Comparison of ENCODE assay signal across 1 cellular context in genomic region chr2:42095923-42096408, GRCh38.
TF ChIP-seq lines count a peak whose summit lies in the region.

No MANE protein-coding gene starts in this region.

TF ChIP-seq in HepG2, 621 proteins besides CTCF, POLR2A, EP300 and RAD21 (continued from another document and continues in another):
- 0 out of 2 replicates have a peak, but pooled peaks have one; percentile 45 for TF ChIP-seq KIAA2018 (CRISPR knock-in tag; IDR thresholded peaks at IDR 0.05; ENCODE audit: borderline replicate concordance)
- TF ChIP-seq PPARG (CRISPR knock-in tag; conservative IDR thresholded peaks at IDR 0.05): 0 out of 2 replicates have a peak, but pooled peaks have one; percentile 66
- 0 out of 2 replicates have a peak, but pooled peaks have one; percentile 17 for TF ChIP-seq ZNF136 (CRISPR knock-in tag; IDR thresholded peaks at IDR 0.05; ENCODE audit: low read depth)
- TF ChIP-seq ZBED4 (CRISPR knock-in tag; IDR thresholded peaks at IDR 0.05; ENCODE audit: borderline replicate concordance): 0 out of 2 replicates have a peak, but pooled peaks have one; percentile 18
- peak; percentile 64 for TF ChIP-seq ISL2 (CRISPR knock-in tag; IDR thresholded peaks at IDR 0.05)
- TF ChIP-seq RCOR2 (CRISPR knock-in tag; IDR thresholded peaks at IDR 0.05): peak; percentile 75; the same call in 1 of the 2 replicates
- TF ChIP-seq ZNF563 (CRISPR knock-in tag; IDR thresholded peaks at IDR 0.05): no peak
- TF ChIP-seq IRX3 (CRISPR knock-in tag; IDR thresholded peaks at IDR 0.05; ENCODE audit: borderline replicate concordance, low read depth): no peak
- 0 out of 2 replicates have a peak, but pooled peaks have one; percentile 11 for TF ChIP-seq BRCA1 (CRISPR knock-in tag; IDR thresholded peaks at IDR 0.05)
- 0 out of 2 replicates have a peak, but pooled peaks have one; percentile 16 for TF ChIP-seq PITX1 (CRISPR knock-in tag; IDR thresholded peaks at IDR 0.05)
- TF ChIP-seq MIER3 (CRISPR knock-in tag; IDR thresholded peaks at IDR 0.05; ENCODE audit: borderline replicate concordance): no peak; the same call in 1 of the 2 replicates
- TF ChIP-seq, protein P1, sequence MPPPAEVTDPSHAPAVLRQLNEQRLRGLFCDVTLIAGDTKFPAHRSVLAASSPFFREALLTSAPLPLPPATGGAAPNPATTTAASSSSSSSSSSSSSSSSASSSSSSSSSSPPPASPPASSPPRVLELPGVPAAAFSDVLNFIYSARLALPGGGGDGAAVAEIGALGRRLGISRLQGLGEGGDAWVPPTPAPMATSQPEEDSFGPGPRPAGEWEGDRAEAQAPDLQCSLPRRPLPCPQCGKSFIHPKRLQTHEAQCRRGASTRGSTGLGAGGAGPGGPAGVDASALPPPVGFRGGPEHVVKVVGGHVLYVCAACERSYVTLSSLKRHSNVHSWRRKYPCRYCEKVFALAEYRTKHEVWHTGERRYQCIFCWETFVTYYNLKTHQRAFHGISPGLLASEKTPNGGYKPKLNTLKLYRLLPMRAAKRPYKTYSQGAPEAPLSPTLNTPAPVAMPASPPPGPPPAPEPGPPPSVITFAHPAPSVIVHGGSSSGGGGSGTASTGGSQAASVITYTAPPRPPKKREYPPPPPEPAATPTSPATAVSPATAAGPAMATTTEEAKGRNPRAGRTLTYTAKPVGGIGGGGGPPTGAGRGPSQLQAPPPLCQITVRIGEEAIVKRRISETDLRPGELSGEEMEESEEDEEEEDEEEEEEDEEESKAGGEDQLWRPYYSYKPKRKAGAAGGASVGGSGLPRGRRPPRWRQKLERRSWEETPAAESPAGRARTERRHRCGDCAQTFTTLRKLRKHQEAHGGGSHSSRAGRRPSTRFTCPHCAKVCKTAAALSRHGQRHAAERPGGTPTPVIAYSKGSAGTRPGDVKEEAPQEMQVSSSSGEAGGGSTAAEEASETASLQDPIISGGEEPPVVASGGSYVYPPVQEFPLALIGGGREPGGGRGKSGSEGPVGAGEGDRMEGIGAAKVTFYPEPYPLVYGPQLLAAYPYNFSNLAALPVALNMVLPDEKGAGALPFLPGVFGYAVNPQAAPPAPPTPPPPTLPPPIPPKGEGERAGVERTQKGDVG (CRISPR knock-in tag; IDR thresholded peaks at IDR 0.05; ENCODE audit: borderline replicate concordance): no peak
- TF ChIP-seq, protein P2, sequence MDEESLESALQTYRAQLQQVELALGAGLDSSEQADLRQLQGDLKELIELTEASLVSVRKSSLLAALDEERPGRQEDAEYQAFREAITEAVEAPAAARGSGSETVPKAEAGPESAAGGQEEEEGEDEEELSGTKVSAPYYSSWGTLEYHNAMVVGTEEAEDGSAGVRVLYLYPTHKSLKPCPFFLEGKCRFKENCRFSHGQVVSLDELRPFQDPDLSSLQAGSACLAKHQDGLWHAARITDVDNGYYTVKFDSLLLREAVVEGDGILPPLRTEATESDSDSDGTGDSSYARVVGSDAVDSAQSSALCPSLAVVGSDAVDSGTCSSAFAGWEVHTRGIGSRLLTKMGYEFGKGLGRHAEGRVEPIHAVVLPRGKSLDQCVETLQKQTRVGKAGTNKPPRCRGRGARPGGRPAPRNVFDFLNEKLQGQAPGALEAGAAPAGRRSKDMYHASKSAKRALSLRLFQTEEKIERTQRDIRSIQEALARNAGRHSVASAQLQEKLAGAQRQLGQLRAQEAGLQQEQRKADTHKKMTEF (CRISPR knock-in tag; IDR thresholded peaks at IDR 0.05): peak; percentile 63; the same call in 1 of the 2 replicates
- peak; percentile 47; the same call in 1 of the 2 replicates for TF ChIP-seq REPIN1 (CRISPR knock-in tag; IDR thresholded peaks at IDR 0.05; ENCODE audit: borderline replicate concordance, low read depth)
- TF ChIP-seq, protein P3, sequence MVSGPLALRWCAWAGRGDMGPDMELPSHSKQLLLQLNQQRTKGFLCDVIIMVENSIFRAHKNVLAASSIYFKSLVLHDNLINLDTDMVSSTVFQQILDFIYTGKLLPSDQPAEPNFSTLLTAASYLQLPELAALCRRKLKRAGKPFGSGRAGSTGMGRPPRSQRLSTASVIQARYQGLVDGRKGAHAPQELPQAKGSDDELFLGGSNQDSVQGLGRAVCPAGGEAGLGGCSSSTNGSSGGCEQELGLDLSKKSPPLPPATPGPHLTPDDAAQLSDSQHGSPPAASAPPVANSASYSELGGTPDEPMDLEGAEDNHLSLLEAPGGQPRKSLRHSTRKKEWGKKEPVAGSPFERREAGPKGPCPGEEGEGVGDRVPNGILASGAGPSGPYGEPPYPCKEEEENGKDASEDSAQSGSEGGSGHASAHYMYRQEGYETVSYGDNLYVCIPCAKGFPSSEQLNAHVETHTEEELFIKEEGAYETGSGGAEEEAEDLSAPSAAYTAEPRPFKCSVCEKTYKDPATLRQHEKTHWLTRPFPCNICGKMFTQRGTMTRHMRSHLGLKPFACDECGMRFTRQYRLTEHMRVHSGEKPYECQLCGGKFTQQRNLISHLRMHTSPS (CRISPR knock-in tag; IDR thresholded peaks at IDR 0.05; ENCODE audit: low read depth): peak; percentile 53; the same call in 1 of the 2 replicates
- peak; percentile 51; the same call in 1 of the 2 replicates for TF ChIP-seq THRA (CRISPR knock-in tag; IDR thresholded peaks at IDR 0.05; ENCODE audit: borderline replicate concordance)
- TF ChIP-seq YEATS2 (CRISPR knock-in tag; IDR thresholded peaks at IDR 0.05; ENCODE audit: borderline replicate concordance): peak; percentile 26; the same call in 1 of the 2 replicates
- TF ChIP-seq MIXL1 (CRISPR knock-in tag; IDR thresholded peaks at IDR 0.05): peak; percentile 82; the same call in 1 of the 2 replicates
- TF ChIP-seq, protein P4, sequence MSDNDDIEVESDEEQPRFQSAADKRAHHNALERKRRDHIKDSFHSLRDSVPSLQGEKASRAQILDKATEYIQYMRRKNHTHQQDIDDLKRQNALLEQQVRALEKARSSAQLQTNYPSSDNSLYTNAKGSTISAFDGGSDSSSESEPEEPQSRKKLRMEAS (IDR thresholded peaks at IDR 0.05): no peak
- 0 out of 2 replicates have a peak, but pooled peaks have one; percentile 20 for TF ChIP-seq ZNF775 (CRISPR knock-in tag; IDR thresholded peaks at IDR 0.05; ENCODE audit: borderline replicate concordance)
- TF ChIP-seq HMGXB4 (CRISPR knock-in tag; IDR thresholded peaks at IDR 0.05; ENCODE audit: borderline replicate concordance in 1 of 2, low read depth in 1 of 2): 0 out of 4 replicates have a peak, but pooled peaks of 1 of the 2 experiments have one; percentile 31
- peak; percentile 43; the same call in 1 of the 2 replicates for TF ChIP-seq HDAC2 (CRISPR knock-in tag; IDR thresholded peaks at IDR 0.05)
- no peak; the same call in 1 of the 2 replicates for TF ChIP-seq ZMYM4 (CRISPR knock-in tag; IDR thresholded peaks at IDR 0.05)
- peak; percentile 89 for TF ChIP-seq MED1 (CRISPR knock-in tag; IDR thresholded peaks at IDR 0.05)
- 0 out of 2 replicates have a peak, but pooled peaks have one; percentile 50 for TF ChIP-seq ZNF800 (CRISPR knock-in tag; IDR thresholded peaks at IDR 0.05)
